8 cellular contexts compared by ENCODE assay signal in the genomic region with DNA sequence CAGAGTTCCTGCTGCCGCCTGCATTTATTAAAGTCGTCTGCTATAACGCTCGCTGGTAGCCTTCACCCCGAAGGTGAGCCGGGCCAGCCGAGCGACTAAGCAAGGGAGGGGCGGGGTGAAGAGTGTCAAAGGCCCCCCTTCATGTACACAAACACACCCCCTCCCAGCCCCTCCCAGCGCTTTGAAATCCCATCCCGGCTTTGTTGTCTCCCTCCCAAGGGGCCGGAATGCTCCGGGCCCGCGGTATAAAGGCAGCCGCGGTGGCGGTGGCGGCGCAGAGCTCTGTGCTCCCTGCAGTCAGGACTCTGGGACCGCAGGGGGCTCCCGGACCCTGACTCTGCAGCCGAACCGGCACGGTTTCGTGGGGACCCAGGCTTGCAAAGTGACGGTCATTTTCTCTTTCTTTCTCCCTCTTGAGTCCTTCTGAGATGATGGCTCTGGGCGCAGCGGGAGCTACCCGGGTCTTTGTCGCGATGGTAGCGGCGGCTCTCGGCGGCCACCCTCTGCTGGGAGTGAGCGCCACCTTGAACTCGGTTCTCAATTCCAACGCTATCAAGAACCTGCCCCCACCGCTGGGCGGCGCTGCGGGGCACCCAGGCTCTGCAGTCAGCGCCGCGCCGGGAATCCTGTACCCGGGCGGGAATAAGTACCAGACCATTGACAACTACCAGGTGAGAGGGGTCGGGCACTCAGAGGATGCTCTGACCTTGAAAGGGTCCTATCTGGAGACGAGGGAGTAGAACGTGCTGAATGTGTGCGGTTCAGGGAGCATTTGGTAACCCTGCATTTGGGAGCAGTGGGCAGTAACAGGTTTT. TPM values are rescaled to one million over a fixed set of nuclear protein-coding genes. Genes with fewer than 3 reads are reported as not detected.
DNase-seq lines count a peak whose midpoint lies in the region; ATAC-seq and TF ChIP-seq lines count a peak whose summit lies in the region.

A gene with protein sequence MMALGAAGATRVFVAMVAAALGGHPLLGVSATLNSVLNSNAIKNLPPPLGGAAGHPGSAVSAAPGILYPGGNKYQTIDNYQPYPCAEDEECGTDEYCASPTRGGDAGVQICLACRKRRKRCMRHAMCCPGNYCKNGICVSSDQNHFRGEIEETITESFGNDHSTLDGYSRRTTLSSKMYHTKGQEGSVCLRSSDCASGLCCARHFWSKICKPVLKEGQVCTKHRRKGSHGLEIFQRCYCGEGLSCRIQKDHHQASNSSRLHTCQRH (plus strand): TSS at position 275 of the 815 bp plus-strand sequence. CDS start 154 bp downstream, at position 429.

- 0 to 2% (median 1%) methylated on average over 19 to 53 of the region's 53 CpGs for WGBS in adrenal gland, 4 donors
- 1 to 2% (median 1%) methylated on average over 51 to 53 of the region's 53 CpGs for WGBS in ovary, 3 donors

- H3K4me3 ChIP-seq in AG04450 (ENCODE audit: low read depth, low read length) (peak within 1 kb of the TSS; percentile 95), MG63 (peak within 1 kb of the TSS; percentile 77), adrenal gland (peak within 1 kb of the TSS in 2 of 4 donors; percentile 31 to 69), ovary (peak within 1 kb of the TSS; percentile 35)

- peaks cover 38% of the 10 kb centered on the region for H3K36me3 ChIP-seq in MG63
- H3K36me3 ChIP-seq in adrenal gland (replicated peaks in 1 of 2): no peaks in the 10 kb centered on the region
- no peaks in the 10 kb centered on the region for H3K36me3 ChIP-seq in ovary

- DNase-seq in AG04450 (ENCODE audit: low read depth, low spot score) (no peak), MG63 (peak; percentile 91), adrenal gland (peak; percentile 23 to 65 (median 47)), left cardiac atrium (peak; percentile 42), ovary (peak in 2 of 5 donors; percentile 10 to 11), NCI-H1092 (lab: John Stamatoyannopoulos, UW) (no peak), NCI-H2081 (lab: John Stamatoyannopoulos, UW) (no peak)

- TF ChIP-seq CTCF in AG04450 (IDR thresholded peaks at IDR 0.05; ENCODE audit: low read depth, low read length) (peak; percentile 89), adrenal gland (IDR thresholded peaks at IDR 0.05) (peak; percentile 31 to 58 (median 50)), ovary (IDR thresholded peaks at IDR 0.05) (no peak)

- CTCF ChIA-PET in AG04450 (lab: Charles Lee): interaction anchor here (0.6 to 13.0 kb wide), 27 partner anchors 8 to 423 kb away, joined by 3 to 472 read pairs (median 4); no protein-coding TSS in a partner anchor

- intact Hi-C loops in adrenal gland (cut with DNase I) (no loop called here), left cardiac atrium (cut with DNase I) (loop anchor here in 1 of 2 donors (2.0 to 10.0 kb wide), 2 partner anchors 331 to 467 kb away; no protein-coding TSS in a partner anchor), ovary (cut with DNase I) (no loop called here)

- H3K4me1 ChIP-seq in adrenal gland (replicated peaks in 1 of 2): peaks cover 0 to 20% of the 10 kb centered on the region in 2 donors
- peaks cover 3% of the 10 kb centered on the region for H3K4me1 ChIP-seq in ovary (ENCODE audit: insufficient read depth)

- H3K9me3 ChIP-seq in AG04450 (ENCODE audit: control insufficient read depth, insufficient read depth, low read length): no peaks in the 10 kb centered on the region; the same call in 1 of the 2 replicates
- H3K9me3 ChIP-seq in MG63: no peaks in the 10 kb centered on the region
- no peaks in the 10 kb centered on the region for H3K9me3 ChIP-seq in adrenal gland (replicated peaks in 1 of 3)
- no peaks in the 10 kb centered on the region for H3K9me3 ChIP-seq in ovary

- POLR2A ChIA-PET in AG04450 (lab: Yijun Ruan, JAX): interaction anchor here (0.9 to 1.2 kb wide), 3 partner anchors 129 to 173 kb away, joined by 3 to 6 read pairs (median 3); no protein-coding TSS in a partner anchor

- no peak for TF ChIP-seq POLR2A in adrenal gland (IDR thresholded peaks at IDR 0.05)
- no peak for TF ChIP-seq POLR2A in ovary (IDR thresholded peaks at IDR 0.05)

- H3K27ac ChIP-seq in AG04450 (ENCODE audit: low read depth, low read length) (peak within 1 kb of the TSS; percentile 79), adrenal gland (no peak within 1 kb of the TSS), ovary (no peak within 1 kb of the TSS)

- ATAC-seq in GM18858 (IDR thresholded peaks at IDR 0.05; ENCODE audit: unreplicated experiment) (peak; percentile 55), left cardiac atrium (peak; percentile 67 to 77)

- H3K27me3 ChIP-seq in AG04450 (ENCODE audit: control insufficient read depth, insufficient read depth, low read length) (no peaks in the 10 kb centered on the region), MG63 (no peaks in the 10 kb centered on the region), adrenal gland (peaks cover 11% of the 10 kb centered on the region), ovary (no peaks in the 10 kb centered on the region)

- no peak for TF ChIP-seq EP300 in ovary (IDR thresholded peaks at IDR 0.05)

RNA-seq across cellular contexts. Expression of the gene that starts here (rescaled TPM):
- polyA plus RNA-seq in AG04450 (2011; rRNA removed): 21.9 and 35.2 TPM in 2 replicates
- 18.2 and 26.0 TPM in 2 replicates for polyA minus RNA-seq in AG04450 (2011; rRNA and poly(A)+ RNA removed)
- total RNA-seq in MG63 (2014; rRNA removed; shearing (Covaris generic); ENCODE audit: low replicate concordance): 403 and 429 TPM in 2 replicates
- 1 to 10 TPM in 2 of 8 donors, under 1 TPM in 1, not detected in 5; 0.21 to 1.7 (median 1.2) TPM for total RNA-seq in adrenal gland
- 1 to 10 TPM in 2 of 3 donors, under 1 TPM in 1; 0.31 to 1.5 (median 1.4) TPM for polyA plus RNA-seq in adrenal gland
- not detected for total RNA-seq in left cardiac atrium
- 1 to 10 TPM in 2 of 7 donors, under 1 TPM in 3, not detected in 2; 0.42 to 2.0 (median 0.57) TPM for total RNA-seq in ovary
- 1 to 10 TPM in 1 of 2 donors, under 1 TPM in 1; 0.27 to 4.2 TPM for polyA plus RNA-seq in ovary

Comparison
In these comparisons a context has a peak if more than half of its experiments do, and no peak if none do; other contexts are left out.
1. RNA of the gene that starts here (total RNA-seq): 403 to 429 TPM in MG63; 0.42 to 2.0 TPM in ovary, 0.21 to 1.7 TPM in adrenal gland and not detected in left cardiac atrium; every median in the first group is over 100 times any median in the second.
2. Peak in DNase-seq and ATAC-seq in left cardiac atrium; RNA of the gene not detected or under 1 TPM.
3. DNase-seq: peak in MG63 (single experiment) and adrenal gland (7 of 7); none in AG04450 (single experiment), NCI-H1092 (single experiment) and NCI-H2081 (0 of 2).
4. CTCF ChIP-seq: peak in AG04450 (single experiment) and adrenal gland (6 of 6); none in ovary (0 of 3).